ENCODE assay signal across 19 cellular contexts in the genomic region with DNA sequence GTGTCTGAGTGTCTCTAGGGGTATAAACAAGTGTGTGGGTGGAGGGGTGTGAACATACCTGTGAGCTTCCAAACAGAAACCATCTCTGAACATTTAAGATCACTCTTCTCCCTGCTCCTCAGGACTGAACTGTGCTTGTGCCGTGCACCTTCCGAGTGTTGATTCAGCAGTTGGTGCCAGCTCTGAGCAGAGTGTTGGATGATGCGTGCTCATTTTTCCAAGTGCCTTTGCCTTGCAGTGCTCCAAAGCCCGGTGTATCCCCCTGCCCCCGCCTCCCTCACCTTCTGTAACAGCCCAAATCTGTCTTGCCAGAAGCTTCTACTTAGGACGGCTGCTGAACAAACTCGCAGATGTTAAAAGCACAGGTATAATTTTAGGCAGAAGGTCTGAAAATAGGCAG. TPM values are rescaled to one million over a fixed set of nuclear protein-coding genes. Genes with fewer than 3 reads are reported as not detected.
DNase-seq lines count a peak whose midpoint lies in the region; ATAC-seq and TF ChIP-seq lines count a peak whose summit lies in the region.
"Had no signal": no experiment of that assay in that cellular context is flagged by ENCODE, and none has a peak within 500 bp of the region (broad histone marks: within the 10 kb centered on the region; RNA-seq: fewer than 3 reads in every experiment).

No MANE protein-coding gene starts in this region.

- H3K4me3 ChIP-seq in endocrine pancreas (ENCODE audit: control insufficient read depth, insufficient read depth, low read length), result peak overlapping the region; percentile 56
- H3K4me3 ChIP-seq in upper lobe of left lung, result no peak overlapping the region
- H3K4me3 ChIP-seq: BLaER1 treated with 17β-estradiol and CSF1 and Interleukin-3, amounts not matched to agents 10 nM and 100 nM had no signal

- TF ChIP-seq EP300 in upper lobe of left lung (IDR thresholded peaks at IDR 0.05), result no peak

- 39 to 48% methylated on average over 7 of the region's 7 CpGs for WGBS in upper lobe of left lung, 2 donors

- no peaks in the 10 kb centered on the region for H3K36me3 ChIP-seq in endocrine pancreas (ENCODE audit: control insufficient read depth, insufficient read depth, low read length)
- no peaks in the 10 kb centered on the region for H3K36me3 ChIP-seq in upper lobe of left lung
- H3K36me3 ChIP-seq: BLaER1 treated with 17β-estradiol and CSF1 and Interleukin-3, amounts not matched to agents 10 nM and 100 nM had no signal

- intact Hi-C loops in left ventricle myocardium superior (cut with micrococcal nuclease), result no loop called here

- no peaks in the 10 kb centered on the region for H3K27me3 ChIP-seq in endocrine pancreas (ENCODE audit: control insufficient read depth, insufficient read depth, low read length)
- H3K27me3 ChIP-seq in upper lobe of left lung, result peaks cover 0 to 14% (median 6%) of the 10 kb centered on the region in 4 donors

- no peak for TF ChIP-seq CTCF in GM10266 (IDR thresholded peaks at IDR 0.05; ENCODE audit: control insufficient read depth, insufficient read depth, low read depth, missing control alignments)
- no peak for TF ChIP-seq CTCF in upper lobe of left lung (IDR thresholded peaks at IDR 0.05)

- peak; percentile 90 for ATAC-seq in left ventricle myocardium superior
- ATAC-seq in GM18858 (IDR thresholded peaks at IDR 0.05; ENCODE audit: unreplicated experiment), result no peak
- no peak for ATAC-seq in upper lobe of left lung (ENCODE audit: low FRiP score in 2 of 2)
- ATAC-seq: CD8-positive, alpha-beta T cell; HepG2; SK-N-SH treated with all-trans-retinoic acid at 6 μM for 48 hours had no signal

- H3K9me3 ChIP-seq in endocrine pancreas (ENCODE audit: control insufficient read depth, low read length), result no peaks in the 10 kb centered on the region
- no peaks in the 10 kb centered on the region for H3K9me3 ChIP-seq in upper lobe of left lung
- H3K9me3 ChIP-seq: BLaER1 treated with 17β-estradiol and CSF1 and Interleukin-3, amounts not matched to agents 10 nM and 100 nM had no signal

- H3K27ac ChIP-seq in upper lobe of left lung, result no peak overlapping the region
- H3K27ac ChIP-seq: BLaER1 treated with 17β-estradiol and CSF1 and Interleukin-3, amounts not matched to agents 10 nM and 100 nM had no signal

- no peak overlapping the region for H3K9ac ChIP-seq in endocrine pancreas (ENCODE audit: control insufficient read depth, insufficient read depth, low read length)
- H3K9ac ChIP-seq: BLaER1 treated with 17β-estradiol and CSF1 and Interleukin-3, amounts not matched to agents 10 nM and 100 nM had no signal

- H3K4me1 ChIP-seq in endocrine pancreas (ENCODE audit: control insufficient read depth, insufficient read depth, low read length) (no peaks in the 10 kb centered on the region), upper lobe of left lung (peaks cover 8 to 16% (median 11%) of the 10 kb centered on the region in 4 donors)

- in situ Hi-C loops in G401 (cut with HindIII; ENCODE audit: low sequenced_read_pairs), result no loop called here

- TF ChIP-seq POLR2A in upper lobe of left lung (IDR thresholded peaks at IDR 0.05), result no peak

- DNase-seq in G401 (ENCODE audit: low spot score) (peak; percentile 85), NCI-H1105 (lab: John Stamatoyannopoulos, UW) (peak; percentile 47), left ventricle myocardium superior (peak; percentile 62), GM10266 (ENCODE audit: extremely low spot score) (no peak), upper lobe of left lung (no peak)
- DNase-seq: Calu3; CD8-positive, alpha-beta T cell; HFFc6; KBM-7; NCI-H2029; OCI-M1; SIG-M5 had no signal

RNA-seq across cellular contexts. Expression of a gene that starts 4.4 kb away (rescaled TPM):
- total RNA-seq in G401 (2014; rRNA removed; shearing (Covaris generic)), result 0.31 TPM in 1 of 2 replicates, not detected in the other
- 0.45 TPM for total RNA-seq in left ventricle myocardium superior
- 1 to 10 TPM in 1 of 6 donors, under 1 TPM in 5; 0.17 to 1.0 (median 0.71) TPM for total RNA-seq in upper lobe of left lung
- total RNA-seq: Calu3; CD8-positive, alpha-beta T cell; HepG2; HFFc6; NCI-H460; RPMI7951 had no signal

Comparison
In these comparisons a context has a peak if more than half of its experiments do, and no peak if none do; other contexts are left out.
1. DNase-seq: peak in G401 (single experiment), NCI-H1105 (single experiment) and left ventricle myocardium superior (single experiment); none in GM10266 (single experiment) and upper lobe of left lung (0 of 2).